ENCODE assay signal across 1 cellular context in the genomic region with DNA sequence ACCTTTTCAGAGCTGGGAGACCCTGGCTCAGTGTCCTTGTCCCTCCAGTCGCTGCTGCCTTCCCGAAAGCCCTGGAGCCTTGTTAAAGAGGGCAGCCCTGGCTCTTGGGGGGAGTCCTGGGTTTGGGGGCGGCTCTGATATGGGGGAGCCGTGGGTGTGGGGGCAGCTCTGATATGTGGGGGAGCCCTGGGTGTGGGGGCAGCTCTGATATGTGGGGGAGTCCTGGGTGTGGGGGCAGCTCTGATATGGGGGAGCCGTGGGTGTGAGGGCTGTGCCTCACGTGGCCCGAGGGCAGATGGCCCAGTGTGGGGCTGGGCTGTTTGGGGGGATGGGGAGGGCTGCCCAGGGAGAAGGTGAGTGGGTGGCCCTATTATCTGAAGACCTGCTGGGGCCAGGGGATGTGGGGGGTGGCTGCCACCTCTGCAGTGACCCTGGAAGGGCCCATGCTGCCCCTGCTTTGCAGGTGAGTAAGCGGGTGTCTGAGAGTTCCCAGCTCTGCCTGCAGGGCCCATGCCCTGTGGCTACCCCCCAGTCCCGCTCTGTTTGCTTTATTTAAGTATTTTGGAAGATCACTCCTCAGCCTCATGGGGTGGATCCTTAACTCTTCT.
TF ChIP-seq lines count a peak whose summit lies in the region.

No MANE protein-coding gene starts in this region.

TF ChIP-seq in K562, 482 proteins besides CTCF, POLR2A, EP300 and RAD21:
- no peak for TF ChIP-seq XRCC4 (IDR thresholded peaks at IDR 0.05; ENCODE audit: extremely low read depth, insufficient read depth, insufficient read length)
- TF ChIP-seq TAF15 (IDR thresholded peaks at IDR 0.05; ENCODE audit: low read depth, low read length): no peak
- no peak for TF ChIP-seq TBP (optimal IDR thresholded peaks at IDR 0.05; ENCODE audit: low read depth, low read length)
- no peak for TF ChIP-seq MIER1 (IDR thresholded peaks at IDR 0.05; ENCODE audit: low read depth)
- no peak for TF ChIP-seq NRF1 (conservative IDR thresholded peaks at IDR 0.05 in 1 of 2, IDR thresholded peaks at IDR 0.05 in 1 of 2)
- TF ChIP-seq HLTF (IDR thresholded peaks at IDR 0.05): no peak
- TF ChIP-seq, protein P1, sequence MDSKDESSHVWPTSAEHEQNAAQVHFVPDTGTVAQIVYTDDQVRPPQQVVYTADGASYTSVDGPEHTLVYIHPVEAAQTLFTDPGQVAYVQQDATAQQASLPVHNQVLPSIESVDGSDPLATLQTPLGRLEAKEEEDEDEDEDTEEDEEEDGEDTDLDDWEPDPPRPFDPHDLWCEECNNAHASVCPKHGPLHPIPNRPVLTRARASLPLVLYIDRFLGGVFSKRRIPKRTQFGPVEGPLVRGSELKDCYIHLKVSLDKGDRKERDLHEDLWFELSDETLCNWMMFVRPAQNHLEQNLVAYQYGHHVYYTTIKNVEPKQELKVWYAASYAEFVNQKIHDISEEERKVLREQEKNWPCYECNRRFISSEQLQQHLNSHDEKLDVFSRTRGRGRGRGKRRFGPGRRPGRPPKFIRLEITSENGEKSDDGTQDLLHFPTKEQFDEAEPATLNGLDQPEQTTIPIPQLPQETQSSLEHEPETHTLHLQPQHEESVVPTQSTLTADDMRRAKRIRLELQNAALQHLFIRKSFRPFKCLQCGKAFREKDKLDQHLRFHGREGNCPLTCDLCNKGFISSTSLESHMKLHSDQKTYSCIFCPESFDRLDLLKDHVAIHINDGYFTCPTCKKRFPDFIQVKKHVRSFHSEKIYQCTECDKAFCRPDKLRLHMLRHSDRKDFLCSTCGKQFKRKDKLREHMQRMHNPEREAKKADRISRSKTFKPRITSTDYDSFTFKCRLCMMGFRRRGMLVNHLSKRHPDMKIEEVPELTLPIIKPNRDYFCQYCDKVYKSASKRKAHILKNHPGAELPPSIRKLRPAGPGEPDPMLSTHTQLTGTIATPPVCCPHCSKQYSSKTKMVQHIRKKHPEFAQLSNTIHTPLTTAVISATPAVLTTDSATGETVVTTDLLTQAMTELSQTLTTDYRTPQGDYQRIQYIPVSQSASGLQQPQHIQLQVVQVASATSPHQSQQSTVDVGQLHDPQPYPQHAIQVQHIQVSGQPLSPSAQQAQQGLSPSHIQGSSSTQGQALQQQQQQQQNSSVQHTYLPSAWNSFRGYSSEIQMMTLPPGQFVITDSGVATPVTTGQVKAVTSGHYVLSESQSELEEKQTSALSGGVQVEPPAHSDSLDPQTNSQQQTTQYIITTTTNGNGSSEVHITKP (IDR thresholded peaks at IDR 0.05; ENCODE audit: partially characterized antibody): peak; percentile 11
- peak; percentile 69 for TF ChIP-seq EGR1 (conservative IDR thresholded peaks at IDR 0.05)
- TF ChIP-seq, protein P2, sequence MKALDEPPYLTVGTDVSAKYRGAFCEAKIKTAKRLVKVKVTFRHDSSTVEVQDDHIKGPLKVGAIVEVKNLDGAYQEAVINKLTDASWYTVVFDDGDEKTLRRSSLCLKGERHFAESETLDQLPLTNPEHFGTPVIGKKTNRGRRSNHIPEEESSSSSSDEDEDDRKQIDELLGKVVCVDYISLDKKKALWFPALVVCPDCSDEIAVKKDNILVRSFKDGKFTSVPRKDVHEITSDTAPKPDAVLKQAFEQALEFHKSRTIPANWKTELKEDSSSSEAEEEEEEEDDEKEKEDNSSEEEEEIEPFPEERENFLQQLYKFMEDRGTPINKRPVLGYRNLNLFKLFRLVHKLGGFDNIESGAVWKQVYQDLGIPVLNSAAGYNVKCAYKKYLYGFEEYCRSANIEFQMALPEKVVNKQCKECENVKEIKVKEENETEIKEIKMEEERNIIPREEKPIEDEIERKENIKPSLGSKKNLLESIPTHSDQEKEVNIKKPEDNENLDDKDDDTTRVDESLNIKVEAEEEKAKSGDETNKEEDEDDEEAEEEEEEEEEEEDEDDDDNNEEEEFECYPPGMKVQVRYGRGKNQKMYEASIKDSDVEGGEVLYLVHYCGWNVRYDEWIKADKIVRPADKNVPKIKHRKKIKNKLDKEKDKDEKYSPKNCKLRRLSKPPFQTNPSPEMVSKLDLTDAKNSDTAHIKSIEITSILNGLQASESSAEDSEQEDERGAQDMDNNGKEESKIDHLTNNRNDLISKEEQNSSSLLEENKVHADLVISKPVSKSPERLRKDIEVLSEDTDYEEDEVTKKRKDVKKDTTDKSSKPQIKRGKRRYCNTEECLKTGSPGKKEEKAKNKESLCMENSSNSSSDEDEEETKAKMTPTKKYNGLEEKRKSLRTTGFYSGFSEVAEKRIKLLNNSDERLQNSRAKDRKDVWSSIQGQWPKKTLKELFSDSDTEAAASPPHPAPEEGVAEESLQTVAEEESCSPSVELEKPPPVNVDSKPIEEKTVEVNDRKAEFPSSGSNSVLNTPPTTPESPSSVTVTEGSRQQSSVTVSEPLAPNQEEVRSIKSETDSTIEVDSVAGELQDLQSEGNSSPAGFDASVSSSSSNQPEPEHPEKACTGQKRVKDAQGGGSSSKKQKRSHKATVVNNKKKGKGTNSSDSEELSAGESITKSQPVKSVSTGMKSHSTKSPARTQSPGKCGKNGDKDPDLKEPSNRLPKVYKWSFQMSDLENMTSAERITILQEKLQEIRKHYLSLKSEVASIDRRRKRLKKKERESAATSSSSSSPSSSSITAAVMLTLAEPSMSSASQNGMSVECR (CRISPR knock-in tag; IDR thresholded peaks at IDR 0.05): no peak
- TF ChIP-seq GTF2F1 (IDR thresholded peaks at IDR 0.05; ENCODE audit: low read depth, low read length): no peak
- no peak for TF ChIP-seq ZNF3 (CRISPR knock-in tag; IDR thresholded peaks at IDR 0.05)
- TF ChIP-seq MCM2 (IDR thresholded peaks at IDR 0.05; ENCODE audit: low read depth): no peak
TF ChIP-seq in K562: peak in this region for 2.
